29 cellular contexts compared by ENCODE assay signal in the genomic region with DNA sequence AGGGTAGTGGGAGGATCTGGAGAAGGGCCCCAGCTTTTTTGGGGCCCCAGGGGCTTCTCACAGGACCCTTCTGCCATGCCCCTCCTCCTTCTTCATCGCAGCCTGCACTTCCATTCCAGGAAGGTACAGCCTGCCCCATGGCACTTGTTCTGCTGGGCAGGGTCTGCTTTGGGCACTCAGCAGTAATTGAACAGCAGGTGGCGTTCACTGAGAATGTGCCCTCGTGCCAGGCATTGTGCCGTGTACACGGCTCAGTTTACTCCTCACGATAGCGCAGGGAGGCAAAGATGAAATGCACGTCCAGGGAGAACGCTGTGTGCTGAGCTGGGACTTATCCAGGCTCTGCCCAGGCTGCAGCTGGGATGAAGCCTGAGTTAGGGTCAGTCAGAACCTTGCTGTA. TPM values are rescaled to one million over a fixed set of nuclear protein-coding genes. Genes with fewer than 3 reads are reported as not detected.
DNase-seq lines count a peak whose midpoint lies in the region; ATAC-seq and TF ChIP-seq lines count a peak whose summit lies in the region.
"Had no signal": no experiment of that assay in that cellular context is flagged by ENCODE, and none has a peak within 500 bp of the region (broad histone marks: within the 10 kb centered on the region; RNA-seq: fewer than 3 reads in every experiment).

No MANE protein-coding gene starts in this region.

- H3K4me1 ChIP-seq in BE2C (no peaks in the 10 kb centered on the region), foreskin keratinocyte (no peaks in the 10 kb centered on the region)
- H3K4me1 ChIP-seq: upper lobe of right lung had no signal

- DNase-seq in BE2C (no peak), NB4 (ENCODE audit: low read depth) (no peak), WERI-Rb-1 (no peak), foreskin keratinocyte (no peak)
- DNase-seq: activated CD4-positive, alpha-beta T cell treated with anti-CD3 and anti-CD28 coated beads, Interleukin-2, amount 50 U/mL, for 48 hours; cortex of kidney; GOT3; MV-4-11; NCI-H1694; NCI-H2227 treated with DMSO at 0.1 percent for 48 hours; substantia nigra; upper lobe of right lung had no signal

- H3K27me3 ChIP-seq in BE2C (peaks cover 15% of the 10 kb centered on the region; the same call in 1 of the 2 replicates), WERI-Rb-1 (ENCODE audit: insufficient read depth, low read depth, severe bottlenecking) (peaks cover 30% of the 10 kb centered on the region), foreskin keratinocyte (no peaks in the 10 kb centered on the region)
- H3K27me3 ChIP-seq: Peyer's patch, upper lobe of right lung had no signal

- H3K9me3 ChIP-seq in BE2C (no peaks in the 10 kb centered on the region), WERI-Rb-1 (ENCODE audit: severe bottlenecking) (no peaks in the 10 kb centered on the region)
- H3K9me3 ChIP-seq: Peyer's patch, upper lobe of right lung had no signal

- H3K4me3 ChIP-seq in BE2C (ENCODE audit: low read depth, low read length), result no peak overlapping the region
- H3K4me3 ChIP-seq in NB4 (ENCODE audit: low read depth, low read length), result no peak overlapping the region
- no peak overlapping the region for H3K4me3 ChIP-seq in WERI-Rb-1 (ENCODE audit: low read depth, low read length)
- H3K4me3 ChIP-seq: lung, Peyer's patch, upper lobe of right lung had no signal

- peak; percentile 13; the same call in 1 of the 2 replicates for TF ChIP-seq CTCF in BE2C (IDR thresholded peaks at IDR 0.05; ENCODE audit: low read depth, low read length)
- TF ChIP-seq CTCF in GM12872 (IDR thresholded peaks at IDR 0.05; ENCODE audit: insufficient read depth, low read depth, low read length), result peak; percentile 24; the same call in 1 of the 3 replicates
- TF ChIP-seq CTCF in NB4 (IDR thresholded peaks at IDR 0.05; ENCODE audit: low read depth, low read length), result peak; percentile 31
- TF ChIP-seq CTCF in WERI-Rb-1 (IDR thresholded peaks at IDR 0.05; ENCODE audit: low read depth, low read length), result 0 out of 2 replicates have a peak, but pooled peaks have one; percentile 16
- TF ChIP-seq CTCF in foreskin keratinocyte (conservative IDR thresholded peaks at IDR 0.05), result no peak

- ATAC-seq in HG02571 (IDR thresholded peaks at IDR 0.05; ENCODE audit: unreplicated experiment) (no peak), HG03095 (IDR thresholded peaks at IDR 0.05; ENCODE audit: unreplicated experiment) (no peak), foreskin keratinocyte (no peak), HG02798 (IDR thresholded peaks at IDR 0.05; ENCODE audit: poor library complexity, unreplicated experiment) (no peak)

- TF ChIP-seq POLR2A in NB4 (IDR thresholded peaks at IDR 0.05; ENCODE audit: extremely low read depth, insufficient read length), result no peak

- H3K27ac ChIP-seq in WERI-Rb-1 (no peak overlapping the region), foreskin keratinocyte (no peak overlapping the region)
- H3K27ac ChIP-seq: Peyer's patch, upper lobe of right lung had no signal

- no peaks in the 10 kb centered on the region for H3K36me3 ChIP-seq in BE2C
- no peaks in the 10 kb centered on the region for H3K36me3 ChIP-seq in WERI-Rb-1
- H3K36me3 ChIP-seq: Peyer's patch, upper lobe of right lung had no signal

RNA-seq across cellular contexts. Expression of a gene that starts 54.8 kb away (rescaled TPM):
- not detected for polyA plus RNA-seq in BE2C (2012; ENCODE audit: insufficient read depth, insufficient read length, low read depth)
- not detected in 2 replicates for total RNA-seq in foreskin keratinocyte
- polyA plus RNA-seq in foreskin keratinocyte, result not detected in 2 replicates
- total RNA-seq: fibroblast of lung; glomerular endothelial cell; kidney epithelial cell; lung; mucosa of gallbladder; neural crest cell; Peyer's patch; posterior vena cava; T-helper 2 cell treated with Interferon-gamma antibody and Interleukin-4, amounts not matched to agents 100 ng/mL and 5 ng/mL, for 36 hours; upper lobe of right lung had no signal
- polyA plus RNA-seq: adipose tissue, AG04450, CD14-positive monocyte, fibroblast of lung, IgD-negative memory B cell, lung had no signal
